Comparison of ENCODE assay signal across 9 cellular contexts in the genomic region with DNA sequence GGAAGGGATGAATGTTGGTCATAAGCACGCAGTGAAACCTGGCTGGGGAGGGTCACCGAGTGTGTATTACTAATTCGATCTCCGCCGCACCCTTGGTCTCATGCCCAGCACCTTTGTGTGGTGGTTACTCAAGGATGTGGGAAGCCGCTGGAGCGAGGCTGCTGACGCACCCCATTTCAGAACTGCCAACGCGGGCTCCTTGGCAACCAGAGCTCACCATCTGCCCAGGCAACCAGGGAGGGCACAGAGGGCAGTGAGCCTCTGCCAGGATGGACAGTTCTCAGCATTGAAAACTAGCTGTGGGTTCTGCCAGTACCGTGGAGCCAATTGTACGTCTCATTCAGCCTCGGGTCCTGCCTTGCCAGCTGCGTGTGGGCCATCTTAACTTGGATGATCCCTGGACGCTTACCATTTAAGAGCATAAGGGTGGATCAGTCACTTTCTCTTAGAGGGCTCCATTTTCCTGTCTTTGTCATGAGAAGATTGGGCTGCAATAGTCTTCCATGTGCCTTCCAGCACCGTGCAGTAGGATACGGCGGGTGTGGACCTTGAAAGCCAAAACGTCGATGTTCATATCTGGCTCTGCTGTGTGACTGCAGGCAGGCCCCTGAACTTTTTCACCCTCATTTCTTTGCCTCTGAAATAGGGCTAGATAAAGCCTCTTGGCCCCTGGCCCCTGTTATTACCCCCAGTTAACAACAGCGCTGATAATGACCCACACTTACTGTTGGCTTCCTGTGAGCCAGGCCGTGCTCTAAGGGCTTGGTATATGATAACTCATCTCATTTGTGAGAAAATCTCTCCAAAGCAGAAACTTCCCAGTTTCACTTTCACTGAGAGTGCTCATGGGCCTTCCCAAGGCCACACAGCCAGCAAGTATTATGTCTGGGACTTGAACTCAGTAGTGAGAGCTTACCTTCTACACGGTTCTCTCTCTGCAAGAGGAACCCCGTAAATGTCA.
DNase-seq lines count a peak whose midpoint lies in the region; ATAC-seq and TF ChIP-seq lines count a peak whose summit lies in the region.
"Had no signal": no experiment of that assay in that cellular context is flagged by ENCODE, and none has a peak within 500 bp of the region (broad histone marks: within the 10 kb centered on the region; RNA-seq: fewer than 3 reads in every experiment).

No MANE protein-coding gene starts in this region.

- H3K36me3 ChIP-seq in body of pancreas (replicated peaks in 1 of 2; ENCODE audit: insufficient read depth in 1 of 2, low read depth in 2 of 2): no peaks in the 10 kb centered on the region

- intact Hi-C loops in body of pancreas (cut with DNase I): no loop called here

- H3K36me3 Mint-ChIP-seq in neural crest cell (ENCODE audit: low read depth): no peaks in the 10 kb centered on the region

- no peaks in the 10 kb centered on the region for H3K27me3 ChIP-seq in body of pancreas

- H3K9me3 Mint-ChIP-seq in neural crest cell: no peaks in the 10 kb centered on the region

- H3K4me1 Mint-ChIP-seq in neural crest cell: peaks cover 14% of the 10 kb centered on the region

- peaks cover 9% of the 10 kb centered on the region for H3K27me3 Mint-ChIP-seq in neural crest cell (ENCODE audit: low read depth)

- no peak overlapping the region for H3K4me3 ChIP-seq in body of pancreas

- H3K27ac Mint-ChIP-seq in neural crest cell (ENCODE audit: unreplicated experiment): peak overlapping the region; percentile 15

- no peak for TF ChIP-seq POLR2A in body of pancreas (IDR thresholded peaks at IDR 0.05)

- H3K27ac ChIP-seq in body of pancreas: peak overlapping the region in 1 of 4 donors; percentile 30

- 79 to 82% methylated on average over 22 of the region's 24 CpGs for WGBS in body of pancreas, 2 donors

- H3K4me1 ChIP-seq in body of pancreas: peaks cover 45% of the 10 kb centered on the region

- DNase-seq in A172 (ENCODE audit: low spot score): peak; percentile 95
- DNase-seq in body of pancreas: peak in 3 of 4 donors; percentile 46 to 68 (median 60)
- DNase-seq in neural crest cell (ENCODE audit: low read depth, low spot score): no peak
- DNase-seq in GM03348 (ENCODE audit: low spot score): no peak
- no peak for DNase-seq in NCI-H128 (lab: John Stamatoyannopoulos, UW; ENCODE audit: unreplicated experiment)
- DNase-seq in AG08396 (ENCODE audit: low spot score): no peak
- DNase-seq: left cardiac atrium had no signal

- no peak for TF ChIP-seq CTCF in body of pancreas (IDR thresholded peaks at IDR 0.05)
- TF ChIP-seq CTCF in neural crest cell (conservative IDR thresholded peaks at IDR 0.05): no peak

- ATAC-seq in GM19351 (IDR thresholded peaks at IDR 0.05; ENCODE audit: unreplicated experiment) (peak; percentile 68), HG03558 (IDR thresholded peaks at IDR 0.05; ENCODE audit: extremely low read depth, unreplicated experiment) (peak; percentile 64), body of pancreas (no peak)

- H3K4me3 Mint-ChIP-seq in neural crest cell: no peak overlapping the region

- no peaks in the 10 kb centered on the region for H3K9me3 ChIP-seq in body of pancreas

Comparison
In these comparisons a context has a peak if more than half of its experiments do, and no peak if none do; other contexts are left out.
1. DNase-seq: peak in A172 (single experiment) and body of pancreas (3 of 4); none in neural crest cell (single experiment), GM03348 (single experiment), NCI-H128 (single experiment) and AG08396 (single experiment).